ENCODE assay signal across 8 cellular contexts in the genomic region with DNA sequence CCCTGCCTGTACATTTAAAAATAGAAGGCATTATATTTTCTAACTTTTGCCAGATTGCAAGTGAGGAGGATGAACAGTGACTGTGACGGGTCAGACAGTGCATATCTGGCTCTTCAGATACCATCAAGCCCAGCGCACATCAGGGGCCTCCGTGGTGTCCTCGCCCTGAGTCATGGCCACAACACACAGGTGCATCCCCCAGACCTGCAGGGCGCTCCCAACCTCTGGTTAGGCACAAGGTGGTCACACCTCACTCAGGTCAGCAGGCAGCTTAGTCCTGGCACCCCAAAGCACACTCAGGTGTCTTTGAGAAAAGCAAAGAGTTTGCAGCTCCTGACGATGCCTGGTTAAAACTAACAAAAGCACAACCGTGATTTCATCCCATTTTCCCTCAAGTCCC. TPM values are rescaled to one million over a fixed set of nuclear protein-coding genes. Genes with fewer than 3 reads are reported as not detected.
"Had no signal": no experiment of that assay in that cellular context is flagged by ENCODE, and none has a peak within 500 bp of the region (broad histone marks: within the 10 kb centered on the region; RNA-seq: fewer than 3 reads in every experiment).

No MANE protein-coding gene starts in this region.

- H3K36me3 Mint-ChIP-seq: IgD-negative memory B cell had no signal

- H3K27ac Mint-ChIP-seq: HFFc6, IgD-negative memory B cell had no signal

- H3K36me3 ChIP-seq: HAP-1 had no signal

- H3K27me3 Mint-ChIP-seq: IgD-negative memory B cell had no signal

- H3K4me3 ChIP-seq: GM23248, HAP-1 had no signal

- H3K9me3 ChIP-seq: HAP-1 had no signal

- H3K4me1 ChIP-seq: HAP-1 had no signal

- H3K9me3 Mint-ChIP-seq: HFFc6 had no signal

- H3K27ac ChIP-seq: GM23248, HL-60 had no signal

- ATAC-seq: HCT116, HepG2 had no signal

- H2AFZ ChIP-seq: GM23248 had no signal

- DNase-seq: GM23248, GOT3, HFFc6 had no signal

- H3K9ac ChIP-seq: GM23248 had no signal

- H3K4me3 Mint-ChIP-seq: HFFc6, IgD-negative memory B cell had no signal

RNA-seq across cellular contexts. Expression of a gene that starts 28.6 kb away (rescaled TPM):
- total RNA-seq: HepG2 had no signal
- polyA plus RNA-seq: HepG2, IgD-negative memory B cell had no signal
